In genomic region chr16:56470666-56471065, GRCh38 we compare ENCODE assay signal across 1 cellular context.
TF ChIP-seq lines count a peak whose summit lies in the region.

No MANE protein-coding gene starts in this region.

TF ChIP-seq in GM23338, 12 proteins besides CTCF, POLR2A, EP300 and RAD21:
- TF ChIP-seq ZNF462 (CRISPR knock-in tag; IDR thresholded peaks at IDR 0.05) (no peak), POLR2AphosphoS5 (IDR thresholded peaks at IDR 0.05; ENCODE audit: low read depth) (no peak), EZH2phosphoT487 (IDR thresholded peaks at IDR 0.05; ENCODE audit: unreplicated experiment) (no peak), ZNF331 (CRISPR knock-in tag; IDR thresholded peaks at IDR 0.05; ENCODE audit: low read depth) (no peak), STAT1 (IDR thresholded peaks at IDR 0.05; ENCODE audit: unreplicated experiment) (no peak), CREB1 (CRISPR knock-in tag; IDR thresholded peaks at IDR 0.05; ENCODE audit: low read depth) (no peak), JUNB (IDR thresholded peaks at IDR 0.05; ENCODE audit: unreplicated experiment) (no peak), REST (IDR thresholded peaks at IDR 0.05; ENCODE audit: unreplicated experiment) (no peak), EZH2 (IDR thresholded peaks at IDR 0.05; ENCODE audit: low read depth, unreplicated experiment) (no peak), NANOG (IDR thresholded peaks at IDR 0.05; ENCODE audit: borderline replicate concordance) (no peak), ETS1 (IDR thresholded peaks at IDR 0.05) (no peak), ZNF114 (CRISPR knock-in tag; IDR thresholded peaks at IDR 0.05) (no peak)
